1 cellular context compared by ENCODE assay signal in the genomic region with DNA sequence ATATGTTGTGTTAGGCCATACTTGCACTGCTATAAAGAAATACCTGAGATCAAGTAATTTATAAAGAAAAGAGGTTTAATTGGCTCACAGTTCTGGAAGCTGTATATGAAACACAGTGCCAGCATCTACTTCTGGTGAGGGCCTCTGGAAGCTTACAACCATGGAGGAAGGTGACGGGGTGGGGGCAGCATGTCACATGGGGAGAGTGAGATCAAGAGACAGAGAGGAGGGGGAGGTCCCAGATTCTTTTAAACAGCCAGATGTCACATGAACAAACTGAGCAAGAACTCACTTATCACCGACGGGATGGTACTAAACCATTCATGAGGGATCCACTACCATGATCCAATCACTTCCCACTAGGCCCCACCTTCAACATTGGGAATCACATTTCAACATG.
TF ChIP-seq lines count a peak whose summit lies in the region.

No MANE protein-coding gene starts in this region.

TF ChIP-seq in K562, 482 proteins besides CTCF, POLR2A, EP300 and RAD21:
- TF ChIP-seq ZNF766 (CRISPR knock-in tag; conservative IDR thresholded peaks at IDR 0.05): 0 out of 2 replicates have a peak, but pooled peaks have one; percentile 69
- no peak for TF ChIP-seq RBM25 (IDR thresholded peaks at IDR 0.05; ENCODE audit: low read depth, low read length, severe bottlenecking)
- TF ChIP-seq L3MBTL2 (IDR thresholded peaks at IDR 0.05): 0 out of 2 replicates have a peak, but pooled peaks have one; percentile 48
- peak; percentile 50; the same call in 1 of the 2 replicates for TF ChIP-seq RAD51 (IDR thresholded peaks at IDR 0.05; ENCODE audit: borderline replicate concordance, low read depth)
